8 cellular contexts compared by ENCODE assay signal in genomic region chr5:167723254-167723871, GRCh38.
DNase-seq lines count a peak whose midpoint lies in the region; ATAC-seq and TF ChIP-seq lines count a peak whose summit lies in the region.

No MANE protein-coding gene starts in this region.

- H3K27ac ChIP-seq in epithelial cell of prostate: no peak overlapping the region

- ATAC-seq in HG03558 (IDR thresholded peaks at IDR 0.05; ENCODE audit: extremely low read depth, unreplicated experiment): peak; percentile 96

- peak; percentile 75 for TF ChIP-seq CTCF in GM20000 (IDR thresholded peaks at IDR 0.05; ENCODE audit: extremely low read depth, missing control alignments)

- DNase-seq in DMS 273 treated with DMSO at 0.1 percent for 48 hours (lab: John Stamatoyannopoulos, UW): peak; percentile 13
- DNase-seq in GM20000 (ENCODE audit: low spot score): peak; percentile 75
- peak; percentile 60 for DNase-seq in NOMO-1 treated with DMSO at 0.1 percent for 48 hours (lab: John Stamatoyannopoulos, UW; ENCODE audit: unreplicated experiment)
- peak; percentile 9 to 20 (median 20) for DNase-seq in activated CD8-positive, alpha-beta memory T cell treated with anti-CD3 and anti-CD28 coated beads for 48 hours (ENCODE audit: low read depth in 2 of 3, low spot score in 2 of 3)
- peak; percentile 12 for DNase-seq in epithelial cell of prostate (ENCODE audit: low read depth, low spot score)
- DNase-seq in mucosa of gallbladder (ENCODE audit: low spot score): peak; percentile 78
- DNase-seq in stimulated activated CD8-positive, alpha-beta memory T cell treated with anti-CD3 and anti-CD28 coated beads, Interleukin-7, amount 100 ng/mL, for 48 hours (ENCODE audit: extremely low read depth in 1 of 2, low read depth in 1 of 2): peak; percentile 16 to 37

Comparison
In these comparisons a context has a peak if more than half of its experiments do, and no peak if none do; other contexts are left out.
1. DNase-seq: peak in every context shown above with its lines; median percentile 78 in mucosa of gallbladder; 75 in GM20000; 60 in NOMO-1 treated with DMSO at 0.1 percent for 48 hours; 26 in stimulated activated CD8-positive, alpha-beta memory T cell treated with anti-CD3 and anti-CD28 coated beads, Interleukin-7, amount 100 ng/mL, for 48 hours; 20 in activated CD8-positive, alpha-beta memory T cell treated with anti-CD3 and anti-CD28 coated beads for 48 hours; 13 in DMS 273 treated with DMSO at 0.1 percent for 48 hours; 12 in epithelial cell of prostate.